Comparison of ENCODE assay signal across 8 cellular contexts in genomic region chr12:6342140-6342889, GRCh38. TPM values are rescaled to one million over a fixed set of nuclear protein-coding genes. Genes with fewer than 3 reads are reported as not detected.
DNase-seq lines count a peak whose midpoint lies in the region; ATAC-seq and TF ChIP-seq lines count a peak whose summit lies in the region.

No MANE protein-coding gene starts in this region.

- ATAC-seq in RWPE2 (ENCODE audit: low read depth) (no peak), psoas muscle (peak in 3 of 4 donors; percentile 3 to 47 (median 17)), GM18870 (IDR thresholded peaks at IDR 0.05; ENCODE audit: unreplicated experiment) (no peak)

- 0 out of 2 replicates have a peak, but pooled peaks cover 2% of the 10 kb centered on the region for H3K36me3 ChIP-seq in Caco-2 (ENCODE audit: control insufficient read depth, insufficient read depth, low read length)
- H3K36me3 ChIP-seq in RWPE2 (ENCODE audit: low read depth) = peaks cover 28% of the 10 kb centered on the region
- peaks cover 2 to 7% of the 10 kb centered on the region in 2 donors for H3K36me3 ChIP-seq in psoas muscle (ENCODE audit: insufficient read depth in 1 of 2, low read depth in 1 of 2)

- POLR2A ChIA-PET in Caco-2 (lab: Charles Lee) = interaction anchor here (0.6 to 1.6 kb wide), 7 partner anchors 13 to 192 kb away, joined by 3 to 8 read pairs (median 4); partner anchors contain the start of gene GAPDH

- H3K27ac ChIP-seq in RWPE2 (ENCODE audit: poor library complexity, severe bottlenecking) = peak overlapping the region; percentile 97
- H3K27ac ChIP-seq in psoas muscle = peak overlapping the region; percentile 88

- no peaks in the 10 kb centered on the region for H3K9me3 ChIP-seq in Caco-2
- H3K9me3 ChIP-seq in RWPE2 (ENCODE audit: severe bottlenecking) = no peaks in the 10 kb centered on the region
- H3K9me3 ChIP-seq in psoas muscle = no peaks in the 10 kb centered on the region

- H3K4me3 ChIP-seq in Caco-2 (ENCODE audit: low read depth, low read length) = peak overlapping the region; percentile 76
- H3K4me3 ChIP-seq in RWPE2 (ENCODE audit: severe bottlenecking) = peak overlapping the region; percentile 92
- H3K4me3 ChIP-seq in foreskin fibroblast (ENCODE audit: low read depth in 1 of 2, low read length in 2 of 2) = peak overlapping the region; percentile 97 to 98
- peak overlapping the region; percentile 99 for H3K4me3 ChIP-seq in psoas muscle

- peaks cover 9% of the 10 kb centered on the region for H3K9me3 Mint-ChIP-seq in Caco-2 (ENCODE audit: unreplicated experiment)

- peaks cover 10% of the 10 kb centered on the region for H3K36me3 Mint-ChIP-seq in Caco-2 (ENCODE audit: insufficient read depth, unreplicated experiment)

- peaks cover 33% of the 10 kb centered on the region for H3K4me1 Mint-ChIP-seq in Caco-2 (ENCODE audit: low read depth, unreplicated experiment)

- BruUV-seq in Caco-2 (replicated peaks; lab: Mats Ljungman, UMichigan) = no TSS peak

- H3K27me3 Mint-ChIP-seq in Caco-2 (ENCODE audit: insufficient read depth, unreplicated experiment) = no peaks in the 10 kb centered on the region

- H3K27me3 ChIP-seq in Caco-2 (replicated peaks; ENCODE audit: control insufficient read depth, insufficient read depth, low read length) (no peaks in the 10 kb centered on the region), RWPE2 (ENCODE audit: insufficient read depth, poor library complexity, severe bottlenecking) (no peaks in the 10 kb centered on the region), psoas muscle (ENCODE audit: insufficient read depth in 3 of 3, low read length in 2 of 3) (no peaks in the 10 kb centered on the region)

- TF ChIP-seq CTCF in Caco-2 (IDR thresholded peaks at IDR 0.05; ENCODE audit: insufficient read depth in 1 of 2, low read depth in 1 of 2, low read length in 1 of 2, severe bottlenecking in 1 of 2, unreplicated experiment in 1 of 2) = no peak
- TF ChIP-seq CTCF in RWPE2 (IDR thresholded peaks at IDR 0.05; ENCODE audit: poor library complexity, severe bottlenecking) = no peak
- TF ChIP-seq CTCF in foreskin fibroblast (IDR thresholded peaks at IDR 0.05; ENCODE audit: low read depth, low read length) = no peak
- TF ChIP-seq CTCF in psoas muscle (IDR thresholded peaks at IDR 0.05) = no peak

- CTCF ChIA-PET in Caco-2 (lab: Charles Lee) = interaction anchor here (0.5 to 1.5 kb wide), 12 partner anchors 13 to 525 kb away, joined by 3 to 13 read pairs (median 5); partner anchors contain the start of gene PLEKHG6

- no peak overlapping the region for H3K4me3 Mint-ChIP-seq in Caco-2 (ENCODE audit: unreplicated experiment)

- 20 to 48% (median 30%) methylated on average over 6 to 7 of the region's 7 CpGs for WGBS in psoas muscle, 3 donors

- H3K4me1 ChIP-seq in Caco-2 = peaks cover 49% of the 10 kb centered on the region
- peaks cover 58% of the 10 kb centered on the region for H3K4me1 ChIP-seq in RWPE2 (ENCODE audit: insufficient read depth, poor library complexity, severe bottlenecking)
- peaks cover 40% of the 10 kb centered on the region for H3K4me1 ChIP-seq in psoas muscle

- DNase-seq in Caco-2 (no peak), RWPE2 (ENCODE audit: low spot score) (no peak), foreskin fibroblast (no peak), psoas muscle (no peak), C1 segment of cervical spinal cord (lab: John Stamatoyannopoulos, UW) (no peak), COLO829 (ENCODE audit: low spot score) (no peak), CD1c-positive myeloid dendritic cell (ENCODE audit: extremely low spot score) (no peak)

- intact Hi-C loops in Caco-2 (cut with micrococcal nuclease; ENCODE audit: unreplicated experiment) = loop anchor here (1.0 kb wide), 1 partner anchor 21 kb away; no protein-coding TSS in a partner anchor
- intact Hi-C loops in psoas muscle (cut with DNase I) = loop anchor here (2.0 to 5.0 kb wide), 2 partner anchors 40 to 195 kb away; no protein-coding TSS in a partner anchor

- no peak overlapping the region for H3K27ac Mint-ChIP-seq in Caco-2 (ENCODE audit: unreplicated experiment)

RNA-seq across cellular contexts. Expression of gene TNFRSF1A, which starts 0.4 kb away (rescaled TPM):
- total RNA-seq in Caco-2 (2022) = 79.0 and 79.4 TPM in 2 replicates
- 100 to 1,000 TPM in 3 of 4 donors, 10 to 100 TPM in 1; 38.8 to 224 (median 127) TPM for total RNA-seq in psoas muscle
- polyA plus RNA-seq in psoas muscle = 100 to 1,000 TPM in 1 of 3 donors, 10 to 100 TPM in 2; 53.7 to 117 (median 65.4) TPM

RNA-seq across cellular contexts. Expression of gene PLEKHG6, which starts 31.8 kb away (rescaled TPM):
- total RNA-seq in Caco-2 (2022) = 109 and 123 TPM in 2 replicates
- total RNA-seq in psoas muscle = not detected
- polyA plus RNA-seq in psoas muscle = under 1 TPM in 2 of 3 donors, not detected in 1; 0.20 to 0.39 TPM

RNA-seq across cellular contexts. Expression of gene SCNN1A, which starts 33.0 kb away (rescaled TPM):
- 52.6 and 53.5 TPM in 2 replicates for total RNA-seq in Caco-2 (2022)
- under 1 TPM; 0.30 to 0.57 (median 0.48) TPM for total RNA-seq in psoas muscle
- under 1 TPM; 0.03 to 0.39 (median 0.31) TPM for polyA plus RNA-seq in psoas muscle

RNA-seq across cellular contexts. Expression of gene LTBR, which starts 41.6 kb away (rescaled TPM):
- 194 and 197 TPM in 2 replicates for total RNA-seq in Caco-2 (2022)
- 10 to 100 TPM; 23.7 to 38.6 (median 34.1) TPM for total RNA-seq in psoas muscle
- 10 to 100 TPM; 15.3 to 38.8 (median 34.5) TPM for polyA plus RNA-seq in psoas muscle

Comparison
In these comparisons a context has a peak if more than half of its experiments do, and no peak if none do; other contexts are left out.
1. ATAC-seq: peak in psoas muscle (3 of 4); none in RWPE2 (single experiment) and GM18870 (single experiment).
2. RNA of gene PLEKHG6, which starts 31.8 kb away (total RNA-seq): 109 to 123 TPM in Caco-2; not detected in psoas muscle; every median in the first group is over 10 times any median in the second.
3. RNA of gene SCNN1A, which starts 33.0 kb away (total RNA-seq): 52.6 to 53.5 TPM in Caco-2; 0.30 to 0.57 TPM in psoas muscle; every median in the first group is over 10 times any median in the second.
4. Peak in every context shown above with its lines, with median percentiles within 50 percentile points of each other: H3K4me3 ChIP-seq.